1 cellular context compared by ENCODE assay signal in the genomic region with DNA sequence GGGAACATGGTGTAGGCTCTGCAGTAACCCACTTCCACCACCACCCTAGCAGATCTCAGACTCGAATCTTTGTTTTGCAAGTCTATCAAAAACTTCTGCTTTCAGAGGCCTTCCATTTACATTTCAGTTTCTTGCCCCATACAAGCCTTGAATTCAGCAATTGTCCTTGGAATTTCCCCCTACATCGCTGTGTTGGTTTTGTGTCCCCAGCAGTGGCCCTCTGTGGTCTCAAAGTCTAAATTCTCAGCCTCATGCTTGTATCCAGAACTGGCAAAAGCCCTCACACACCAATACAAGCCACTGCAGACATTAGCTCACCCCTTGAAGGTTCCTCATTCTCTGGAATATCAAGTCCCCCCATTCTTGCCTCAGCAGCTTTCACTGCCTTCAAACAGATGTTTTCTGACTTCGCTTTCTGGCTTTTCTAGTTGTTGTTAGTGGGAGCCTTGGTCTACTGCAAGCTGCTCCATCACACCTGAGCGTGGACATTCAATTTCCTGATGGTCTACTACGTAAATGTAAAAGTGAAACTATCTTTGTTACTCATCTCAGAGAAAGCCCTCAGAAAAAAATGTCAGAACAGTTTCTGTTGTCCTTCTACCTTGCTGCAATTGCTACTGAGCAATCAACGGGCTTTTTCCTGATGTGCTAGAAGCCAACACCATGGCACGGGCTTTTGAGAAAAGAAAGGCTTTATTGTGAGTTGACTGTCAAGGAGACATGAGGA.
TF ChIP-seq lines count a peak whose summit lies in the region.

No MANE protein-coding gene starts in this region.

TF ChIP-seq in GM12878, 131 proteins besides CTCF, POLR2A, EP300 and RAD21 (continued from another document):
- TF ChIP-seq, protein P1, sequence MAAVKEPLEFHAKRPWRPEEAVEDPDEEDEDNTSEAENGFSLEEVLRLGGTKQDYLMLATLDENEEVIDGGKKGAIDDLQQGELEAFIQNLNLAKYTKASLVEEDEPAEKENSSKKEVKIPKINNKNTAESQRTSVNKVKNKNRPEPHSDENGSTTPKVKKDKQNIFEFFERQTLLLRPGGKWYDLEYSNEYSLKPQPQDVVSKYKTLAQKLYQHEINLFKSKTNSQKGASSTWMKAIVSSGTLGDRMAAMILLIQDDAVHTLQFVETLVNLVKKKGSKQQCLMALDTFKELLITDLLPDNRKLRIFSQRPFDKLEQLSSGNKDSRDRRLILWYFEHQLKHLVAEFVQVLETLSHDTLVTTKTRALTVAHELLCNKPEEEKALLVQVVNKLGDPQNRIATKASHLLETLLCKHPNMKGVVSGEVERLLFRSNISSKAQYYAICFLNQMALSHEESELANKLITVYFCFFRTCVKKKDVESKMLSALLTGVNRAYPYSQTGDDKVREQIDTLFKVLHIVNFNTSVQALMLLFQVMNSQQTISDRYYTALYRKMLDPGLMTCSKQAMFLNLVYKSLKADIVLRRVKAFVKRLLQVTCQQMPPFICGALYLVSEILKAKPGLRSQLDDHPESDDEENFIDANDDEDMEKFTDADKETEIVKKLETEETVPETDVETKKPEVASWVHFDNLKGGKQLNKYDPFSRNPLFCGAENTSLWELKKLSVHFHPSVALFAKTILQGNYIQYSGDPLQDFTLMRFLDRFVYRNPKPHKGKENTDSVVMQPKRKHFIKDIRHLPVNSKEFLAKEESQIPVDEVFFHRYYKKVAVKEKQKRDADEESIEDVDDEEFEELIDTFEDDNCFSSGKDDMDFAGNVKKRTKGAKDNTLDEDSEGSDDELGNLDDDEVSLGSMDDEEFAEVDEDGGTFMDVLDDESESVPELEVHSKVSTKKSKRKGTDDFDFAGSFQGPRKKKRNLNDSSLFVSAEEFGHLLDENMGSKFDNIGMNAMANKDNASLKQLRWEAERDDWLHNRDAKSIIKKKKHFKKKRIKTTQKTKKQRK (IDR thresholded peaks at IDR 0.05; ENCODE audit: low read depth, low read length), result no peak
- TF ChIP-seq MEF2A (IDR thresholded peaks at IDR 0.05; ENCODE audit: insufficient read depth, low read depth, low read length), result no peak
- TF ChIP-seq CHD4 (IDR thresholded peaks at IDR 0.05), result no peak
- no peak for TF ChIP-seq GABPA (IDR thresholded peaks at IDR 0.05; ENCODE audit: low read depth)
- peak; percentile 20; the same call in 1 of the 2 replicates for TF ChIP-seq NFIC (IDR thresholded peaks at IDR 0.05; ENCODE audit: low read depth, low read length)
- TF ChIP-seq SUPT20H (IDR thresholded peaks at IDR 0.05; ENCODE audit: borderline replicate concordance, control insufficient read depth, low read depth, low read length), result no peak
- no peak for TF ChIP-seq SMAD1 (IDR thresholded peaks at IDR 0.05; ENCODE audit: low read depth, partially characterized antibody)
- no peak for TF ChIP-seq TCF7 (IDR thresholded peaks at IDR 0.05; ENCODE audit: borderline replicate concordance)
- TF ChIP-seq, protein P2, sequence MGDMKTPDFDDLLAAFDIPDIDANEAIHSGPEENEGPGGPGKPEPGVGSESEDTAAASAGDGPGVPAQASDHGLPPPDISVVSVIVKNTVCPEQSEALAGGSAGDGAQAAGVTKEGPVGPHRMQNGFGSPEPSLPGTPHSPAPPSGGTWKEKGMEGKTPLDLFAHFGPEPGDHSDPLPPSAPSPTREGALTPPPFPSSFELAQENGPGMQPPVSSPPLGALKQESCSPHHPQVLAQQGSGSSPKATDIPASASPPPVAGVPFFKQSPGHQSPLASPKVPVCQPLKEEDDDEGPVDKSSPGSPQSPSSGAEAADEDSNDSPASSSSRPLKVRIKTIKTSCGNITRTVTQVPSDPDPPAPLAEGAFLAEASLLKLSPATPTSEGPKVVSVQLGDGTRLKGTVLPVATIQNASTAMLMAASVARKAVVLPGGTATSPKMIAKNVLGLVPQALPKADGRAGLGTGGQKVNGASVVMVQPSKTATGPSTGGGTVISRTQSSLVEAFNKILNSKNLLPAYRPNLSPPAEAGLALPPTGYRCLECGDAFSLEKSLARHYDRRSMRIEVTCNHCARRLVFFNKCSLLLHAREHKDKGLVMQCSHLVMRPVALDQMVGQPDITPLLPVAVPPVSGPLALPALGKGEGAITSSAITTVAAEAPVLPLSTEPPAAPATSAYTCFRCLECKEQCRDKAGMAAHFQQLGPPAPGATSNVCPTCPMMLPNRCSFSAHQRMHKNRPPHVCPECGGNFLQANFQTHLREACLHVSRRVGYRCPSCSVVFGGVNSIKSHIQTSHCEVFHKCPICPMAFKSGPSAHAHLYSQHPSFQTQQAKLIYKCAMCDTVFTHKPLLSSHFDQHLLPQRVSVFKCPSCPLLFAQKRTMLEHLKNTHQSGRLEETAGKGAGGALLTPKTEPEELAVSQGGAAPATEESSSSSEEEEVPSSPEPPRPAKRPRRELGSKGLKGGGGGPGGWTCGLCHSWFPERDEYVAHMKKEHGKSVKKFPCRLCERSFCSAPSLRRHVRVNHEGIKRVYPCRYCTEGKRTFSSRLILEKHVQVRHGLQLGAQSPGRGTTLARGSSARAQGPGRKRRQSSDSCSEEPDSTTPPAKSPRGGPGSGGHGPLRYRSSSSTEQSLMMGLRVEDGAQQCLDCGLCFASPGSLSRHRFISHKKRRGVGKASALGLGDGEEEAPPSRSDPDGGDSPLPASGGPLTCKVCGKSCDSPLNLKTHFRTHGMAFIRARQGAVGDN (IDR thresholded peaks at IDR 0.05), result no peak
- no peak for TF ChIP-seq PAX8 (IDR thresholded peaks at IDR 0.05)
- no peak for TF ChIP-seq ZNF622 (IDR thresholded peaks at IDR 0.05)
- TF ChIP-seq RFX5 (IDR thresholded peaks at IDR 0.05; ENCODE audit: low read depth, low read length), result no peak
- no peak for TF ChIP-seq NR2C1 (IDR thresholded peaks at IDR 0.05)
- TF ChIP-seq NR2C2 (IDR thresholded peaks at IDR 0.05; ENCODE audit: borderline replicate concordance, control insufficient read depth, insufficient read length, low read depth), result no peak
- no peak for TF ChIP-seq PML (IDR thresholded peaks at IDR 0.05; ENCODE audit: low read length)
- TF ChIP-seq CREB1 (IDR thresholded peaks at IDR 0.05; ENCODE audit: low read depth), result 0 out of 2 replicates have a peak, but pooled peaks have one; percentile 47
- TF ChIP-seq, protein P3, sequence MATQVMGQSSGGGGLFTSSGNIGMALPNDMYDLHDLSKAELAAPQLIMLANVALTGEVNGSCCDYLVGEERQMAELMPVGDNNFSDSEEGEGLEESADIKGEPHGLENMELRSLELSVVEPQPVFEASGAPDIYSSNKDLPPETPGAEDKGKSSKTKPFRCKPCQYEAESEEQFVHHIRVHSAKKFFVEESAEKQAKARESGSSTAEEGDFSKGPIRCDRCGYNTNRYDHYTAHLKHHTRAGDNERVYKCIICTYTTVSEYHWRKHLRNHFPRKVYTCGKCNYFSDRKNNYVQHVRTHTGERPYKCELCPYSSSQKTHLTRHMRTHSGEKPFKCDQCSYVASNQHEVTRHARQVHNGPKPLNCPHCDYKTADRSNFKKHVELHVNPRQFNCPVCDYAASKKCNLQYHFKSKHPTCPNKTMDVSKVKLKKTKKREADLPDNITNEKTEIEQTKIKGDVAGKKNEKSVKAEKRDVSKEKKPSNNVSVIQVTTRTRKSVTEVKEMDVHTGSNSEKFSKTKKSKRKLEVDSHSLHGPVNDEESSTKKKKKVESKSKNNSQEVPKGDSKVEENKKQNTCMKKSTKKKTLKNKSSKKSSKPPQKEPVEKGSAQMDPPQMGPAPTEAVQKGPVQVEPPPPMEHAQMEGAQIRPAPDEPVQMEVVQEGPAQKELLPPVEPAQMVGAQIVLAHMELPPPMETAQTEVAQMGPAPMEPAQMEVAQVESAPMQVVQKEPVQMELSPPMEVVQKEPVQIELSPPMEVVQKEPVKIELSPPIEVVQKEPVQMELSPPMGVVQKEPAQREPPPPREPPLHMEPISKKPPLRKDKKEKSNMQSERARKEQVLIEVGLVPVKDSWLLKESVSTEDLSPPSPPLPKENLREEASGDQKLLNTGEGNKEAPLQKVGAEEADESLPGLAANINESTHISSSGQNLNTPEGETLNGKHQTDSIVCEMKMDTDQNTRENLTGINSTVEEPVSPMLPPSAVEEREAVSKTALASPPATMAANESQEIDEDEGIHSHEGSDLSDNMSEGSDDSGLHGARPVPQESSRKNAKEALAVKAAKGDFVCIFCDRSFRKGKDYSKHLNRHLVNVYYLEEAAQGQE (IDR thresholded peaks at IDR 0.05; ENCODE audit: low read depth, low read length), result no peak
- TF ChIP-seq TCF3 (IDR thresholded peaks at IDR 0.05; ENCODE audit: borderline replicate concordance, insufficient read depth, low read depth, low read length), result 0 out of 2 replicates have a peak, but pooled peaks have one; percentile 6
- no peak for TF ChIP-seq HDAC6 (IDR thresholded peaks at IDR 0.05; ENCODE audit: unreplicated experiment)
- no peak for TF ChIP-seq JUND (IDR thresholded peaks at IDR 0.05; ENCODE audit: low read depth, low read length)
- no peak for TF ChIP-seq WRNIP1 (IDR thresholded peaks at IDR 0.05; ENCODE audit: borderline replicate concordance, low read depth, low read length)
- TF ChIP-seq SREBF2 (IDR thresholded peaks at IDR 0.05; ENCODE audit: low read length), result no peak
- no peak for TF ChIP-seq ZNF274 (IDR thresholded peaks at IDR 0.05; ENCODE audit: insufficient read depth, insufficient read length)
- TF ChIP-seq NFYA (IDR thresholded peaks at IDR 0.05; ENCODE audit: borderline replicate concordance, low read depth, low read length), result no peak
- no peak for TF ChIP-seq HDGF (IDR thresholded peaks at IDR 0.05)
- TF ChIP-seq PAX5 (IDR thresholded peaks at IDR 0.05; ENCODE audit: borderline replicate concordance, low read depth, low read length), result no peak
- no peak for TF ChIP-seq FOXK2 (IDR thresholded peaks at IDR 0.05)
- TF ChIP-seq EGR1 (IDR thresholded peaks at IDR 0.05; ENCODE audit: borderline replicate concordance in 1 of 2, low read depth in 2 of 2, low read length in 2 of 2), result no peak
- TF ChIP-seq KAT2A (conservative IDR thresholded peaks at IDR 0.05; ENCODE audit: control insufficient read depth, low read depth, low read length), result no peak
